25 cellular contexts compared by ENCODE assay signal in the genomic region with DNA sequence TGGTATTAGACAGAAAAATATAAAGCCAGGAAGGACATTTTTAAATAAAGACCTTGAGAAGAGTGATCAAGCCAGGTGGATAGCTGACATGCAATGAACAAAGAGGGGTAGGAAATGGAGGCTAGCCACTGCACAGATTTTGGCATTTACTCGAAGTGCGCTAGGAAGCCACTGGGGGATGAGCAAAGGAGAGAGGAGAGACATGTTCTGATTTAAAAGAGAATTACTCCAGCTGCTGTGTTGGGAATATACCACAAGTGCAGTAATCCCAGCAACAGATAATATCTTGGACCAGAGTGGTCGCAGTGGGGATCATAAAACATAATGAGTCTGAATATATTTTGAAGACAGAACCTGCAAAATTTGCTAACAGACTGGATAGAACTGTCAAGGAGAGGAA. TPM values are rescaled to one million over a fixed set of nuclear protein-coding genes. Genes with fewer than 3 reads are reported as not detected.
DNase-seq lines count a peak whose midpoint lies in the region; ATAC-seq lines count a peak whose summit lies in the region.
"Had no signal": no experiment of that assay in that cellular context is flagged by ENCODE, and none has a peak within 500 bp of the region (broad histone marks: within the 10 kb centered on the region; RNA-seq: fewer than 3 reads in every experiment).

No MANE protein-coding gene starts in this region.

- peak overlapping the region in 5 of 8 donors; percentile 0 to 34 (median 23) for H3K4me3 Mint-ChIP-seq in CD4-positive, alpha-beta memory T cell
- no peak overlapping the region for H3K4me3 Mint-ChIP-seq in activated T-helper 17 cell treated with anti-CD3 and anti-CD28 coated beads, Interleukin-2, amount 50 U/mL, for 72 hours
- peak overlapping the region in 5 of 10 donors; percentile 1 to 50 (median 14) for H3K4me3 Mint-ChIP-seq in naive thymus-derived CD4-positive, alpha-beta T cell
- H3K4me3 Mint-ChIP-seq: activated naive CD8-positive, alpha-beta T cell treated with anti-CD3 and anti-CD28 coated beads, Interleukin-2, amount 10 ng/mL, durations not matched to agents 7 days and 5 days; neural crest cell had no signal

- CTCF ChIA-PET in CD4-positive, alpha-beta memory T cell (lab: Charles Lee; ENCODE audit: partially characterized antibody) = no interaction called here
- CTCF ChIA-PET in naive thymus-derived CD4-positive, alpha-beta T cell (lab: Charles Lee) = no interaction called here

- ATAC-seq in GM21423 (IDR thresholded peaks at IDR 0.05; ENCODE audit: unreplicated experiment) (peak; percentile 16), HG03025 (IDR thresholded peaks at IDR 0.05; ENCODE audit: low FRiP score, unreplicated experiment) (no peak)
- ATAC-seq in activated T-helper 17 cell treated with anti-CD3 and anti-CD28 coated beads, Interleukin-2, amount 50 U/mL, for 72 hours (replicated peaks) = no peak
- ATAC-seq in naive thymus-derived CD4-positive, alpha-beta T cell = no peak
- ATAC-seq: body of pancreas, esophagus mucosa, SK-N-SH treated with all-trans-retinoic acid at 6 μM for 48 hours had no signal

- H3K9me3 Mint-ChIP-seq in CD4-positive, alpha-beta memory T cell = peaks cover 0 to 4% (median 0%) of the 10 kb centered on the region in 8 donors
- H3K9me3 Mint-ChIP-seq in activated T-helper 17 cell treated with anti-CD3 and anti-CD28 coated beads, Interleukin-2, amount 50 U/mL, for 72 hours = no peaks in the 10 kb centered on the region
- peaks cover 0 to 8% (median under 1%) of the 10 kb centered on the region in 11 donors for H3K9me3 Mint-ChIP-seq in naive thymus-derived CD4-positive, alpha-beta T cell
- H3K9me3 Mint-ChIP-seq: CD8-positive, alpha-beta memory T cell had no signal

- intact Hi-C loops in CD4-positive, alpha-beta memory T cell (cut with micrococcal nuclease) = loop anchor here (2.0 kb wide), 1 partner anchor 13 kb away; no protein-coding TSS in a partner anchor
- intact Hi-C loops in naive thymus-derived CD4-positive, alpha-beta T cell (cut with micrococcal nuclease) = no loop called here

- peaks cover 4 to 16% of the 10 kb centered on the region in 2 donors for H3K36me3 Mint-ChIP-seq in CD4-positive, alpha-beta memory T cell
- peaks cover 8% of the 10 kb centered on the region for H3K36me3 Mint-ChIP-seq in activated T-helper 17 cell treated with anti-CD3 and anti-CD28 coated beads, Interleukin-2, amount 50 U/mL, for 72 hours (ENCODE audit: low read depth)
- H3K36me3 Mint-ChIP-seq in naive thymus-derived CD4-positive, alpha-beta T cell = peaks cover 0 to 33% (median 27%) of the 10 kb centered on the region in 5 donors

- no peak overlapping the region for H3K4me3 ChIP-seq in CD4-positive, alpha-beta memory T cell (ENCODE audit: low read length in 2 of 2)
- H3K4me3 ChIP-seq in naive thymus-derived CD4-positive, alpha-beta T cell (ENCODE audit: low read length) = no peak overlapping the region
- H3K4me3 ChIP-seq: body of pancreas, prostate gland, stomach, tibial nerve had no signal

- no peaks in the 10 kb centered on the region for H3K27me3 Mint-ChIP-seq in CD4-positive, alpha-beta memory T cell
- H3K27me3 Mint-ChIP-seq in activated T-helper 17 cell treated with anti-CD3 and anti-CD28 coated beads, Interleukin-2, amount 50 U/mL, for 72 hours = no peaks in the 10 kb centered on the region
- no peaks in the 10 kb centered on the region for H3K27me3 Mint-ChIP-seq in naive thymus-derived CD4-positive, alpha-beta T cell
- H3K27me3 Mint-ChIP-seq: activated naive CD8-positive, alpha-beta T cell treated with anti-CD3 and anti-CD28 coated beads, Interleukin-2, amount 10 ng/mL, durations not matched to agents 7 days and 5 days; CD8-positive, alpha-beta memory T cell had no signal

- no peaks in the 10 kb centered on the region for H3K9me3 ChIP-seq in CD4-positive, alpha-beta memory T cell (ENCODE audit: control insufficient read depth in 1 of 2, low read length in 2 of 2)
- no peaks in the 10 kb centered on the region for H3K9me3 ChIP-seq in naive thymus-derived CD4-positive, alpha-beta T cell (ENCODE audit: control insufficient read depth in 2 of 3, low read length in 3 of 3)
- H3K9me3 ChIP-seq: body of pancreas, prostate gland, stomach had no signal

- peaks cover 59 to 91% (median 76%) of the 10 kb centered on the region in 4 donors for H3K4me1 Mint-ChIP-seq in CD4-positive, alpha-beta memory T cell
- H3K4me1 Mint-ChIP-seq in activated T-helper 17 cell treated with anti-CD3 and anti-CD28 coated beads, Interleukin-2, amount 50 U/mL, for 72 hours = peaks cover 42% of the 10 kb centered on the region
- H3K4me1 Mint-ChIP-seq in naive thymus-derived CD4-positive, alpha-beta T cell = peaks cover 33 to 92% (median 84%) of the 10 kb centered on the region in 7 donors

- no peaks in the 10 kb centered on the region for H3K36me3 ChIP-seq in CD4-positive, alpha-beta memory T cell (ENCODE audit: insufficient read depth, low read length)
- no peaks in the 10 kb centered on the region for H3K36me3 ChIP-seq in naive thymus-derived CD4-positive, alpha-beta T cell (ENCODE audit: control insufficient read depth in 2 of 3, insufficient read depth in 3 of 3, low read length in 3 of 3)
- H3K36me3 ChIP-seq: prostate gland, stomach, tibial nerve had no signal

- H3K27ac Mint-ChIP-seq in CD4-positive, alpha-beta memory T cell = peak overlapping the region in 2 of 7 donors; percentile 5 to 11
- peak overlapping the region; percentile 29 for H3K27ac Mint-ChIP-seq in activated T-helper 17 cell treated with anti-CD3 and anti-CD28 coated beads, Interleukin-2, amount 50 U/mL, for 72 hours
- H3K27ac Mint-ChIP-seq in naive thymus-derived CD4-positive, alpha-beta T cell = peak overlapping the region in 5 of 9 donors; percentile 0 to 58 (median 26)
- H3K27ac Mint-ChIP-seq: activated naive CD8-positive, alpha-beta T cell treated with anti-CD3 and anti-CD28 coated beads, Interleukin-2, amount 10 ng/mL, durations not matched to agents 7 days and 5 days; activated T-helper 2 cell treated with anti-CD3 and anti-CD28 coated beads, Interferon-gamma antibody, Interleukin-2, Interleukin-4, amounts not matched to agents 10 μg/mL and 5 μg/mL and 100 μg/mL, durations not matched to agents 14 hours and 24 hours and 36 hours had no signal

- H3K4me1 ChIP-seq in CD4-positive, alpha-beta memory T cell (ENCODE audit: insufficient read depth, low read length) = peaks cover 60% of the 10 kb centered on the region
- peaks cover 0 to 5% of the 10 kb centered on the region in 2 donors for H3K4me1 ChIP-seq in naive thymus-derived CD4-positive, alpha-beta T cell (ENCODE audit: control insufficient read depth in 2 of 2, insufficient read depth in 2 of 2, low read length in 2 of 2)
- H3K4me1 ChIP-seq: prostate gland had no signal

- no peak for DNase-seq in CD4-positive, alpha-beta memory T cell
- DNase-seq in naive thymus-derived CD4-positive, alpha-beta T cell = no peak
- no peak for DNase-seq in SHP77 treated with DMSO at 0.1 percent for 48 hours (lab: John Stamatoyannopoulos, UW)
- DNase-seq in midbrain (lab: John Stamatoyannopoulos, UW) = no peak
- DNase-seq: activated CD4-positive, alpha-beta T cell treated with anti-CD3 and anti-CD28 coated beads for 48 hours; activated naive CD8-positive, alpha-beta T cell treated with anti-CD3 and anti-CD28 coated beads, Interleukin-2, amount 10 ng/mL, durations not matched to agents 7 days and 5 days; body of pancreas; CD8-positive, alpha-beta memory T cell; DMS53; effector CD4-positive, alpha-beta T cell; foreskin melanocyte; GDM1; NCI-H1092; NCI-H187 treated with DMSO at 0.1 percent for 48 hours; stomach had no signal

- no peaks in the 10 kb centered on the region for H3K27me3 ChIP-seq in CD4-positive, alpha-beta memory T cell (ENCODE audit: insufficient read depth, low read length)
- H3K27me3 ChIP-seq in naive thymus-derived CD4-positive, alpha-beta T cell (ENCODE audit: control insufficient read depth in 2 of 2, insufficient read depth in 2 of 2, low read length in 2 of 2) = no peaks in the 10 kb centered on the region
- H3K27me3 ChIP-seq: body of pancreas, stomach, tibial nerve had no signal

- no peak overlapping the region for H3K27ac ChIP-seq in CD4-positive, alpha-beta memory T cell (ENCODE audit: low read depth, low read length)
- H3K27ac ChIP-seq in naive thymus-derived CD4-positive, alpha-beta T cell (ENCODE audit: low read depth, low read length) = no peak overlapping the region
- H3K27ac ChIP-seq: body of pancreas, HL-60, prostate gland, stomach, tibial nerve had no signal

- POLR2A ChIA-PET in CD4-positive, alpha-beta memory T cell (lab: Charles Lee; ENCODE audit: partially characterized antibody) = no interaction called here
- POLR2A ChIA-PET in naive thymus-derived CD4-positive, alpha-beta T cell (lab: Charles Lee) = no interaction called here

RNA-seq across cellular contexts. Expression of a gene that starts 19.9 kb away (rescaled TPM):
- 10 to 100 TPM; 46.1 to 50.1 TPM for total RNA-seq in CD4-positive, alpha-beta memory T cell
- 10 to 100 TPM in 1 of 2 donors, 1 to 10 TPM in 1; 8.9 to 10.4 TPM for polyA plus RNA-seq in CD4-positive, alpha-beta memory T cell
- total RNA-seq in activated T-helper 17 cell treated with anti-CD3 and anti-CD28 coated beads, Interleukin-2, amount 50 U/mL, for 72 hours = 10 to 100 TPM; 39.9 to 69.2 TPM
- 10 to 100 TPM; 38.3 to 55.4 (median 45.9) TPM for total RNA-seq in naive thymus-derived CD4-positive, alpha-beta T cell
- polyA plus RNA-seq in naive thymus-derived CD4-positive, alpha-beta T cell = 1 to 10 TPM; 5.9 to 8.3 TPM
